In the genomic region with DNA sequence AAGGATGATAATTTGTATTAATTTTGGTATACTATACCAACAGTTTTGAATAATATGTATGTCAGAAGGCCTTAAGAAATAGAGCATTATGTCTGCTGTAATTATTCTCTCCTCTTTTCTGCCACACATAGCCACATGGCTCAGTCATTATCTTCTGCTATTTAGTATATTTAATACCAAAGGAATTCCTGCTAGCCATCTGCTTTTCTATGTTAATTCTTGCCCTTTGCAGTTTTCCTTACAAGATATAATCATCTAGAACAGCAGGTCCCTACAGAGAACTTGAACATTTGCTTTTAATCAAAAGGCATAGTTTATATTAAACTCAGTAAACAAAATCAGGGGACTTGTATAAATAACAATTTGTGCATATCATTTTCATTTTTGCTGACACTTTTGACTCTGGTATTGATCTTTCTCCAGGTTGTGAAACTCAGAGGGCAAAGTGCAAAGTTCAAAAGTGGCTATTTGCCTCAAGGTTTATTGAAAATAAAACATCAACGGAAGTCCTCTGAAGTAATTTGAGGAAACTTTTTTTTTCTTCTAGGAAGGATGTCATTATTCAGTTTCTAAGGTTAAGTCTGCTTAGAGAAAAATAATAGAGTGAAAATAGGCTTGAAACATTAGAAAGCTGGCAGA, we compare ENCODE assay signal across 14 cellular contexts.
"Had no signal": no experiment of that assay in that cellular context is flagged by ENCODE, and none has a peak within 500 bp of the region (broad histone marks: within the 10 kb centered on the region; RNA-seq: fewer than 3 reads in every experiment).

No MANE protein-coding gene starts in this region.

- H3K4me1 ChIP-seq: sigmoid colon had no signal

- H3K4me3 ChIP-seq: sigmoid colon had no signal

- H3K9me3 Mint-ChIP-seq: activated naive CD8-positive, alpha-beta T cell treated with anti-CD3 and anti-CD28 coated beads, Interleukin-2, amount 50 U/mL, for 24 hours had no signal

- H3K36me3 ChIP-seq: sigmoid colon had no signal

- H3K27ac Mint-ChIP-seq: activated naive CD4-positive, alpha-beta T cell treated with anti-CD3 and anti-CD28 coated beads for 36 hours; activated naive CD8-positive, alpha-beta T cell treated with anti-CD3 and anti-CD28 coated beads, Interleukin-2, amount 50 U/mL, for 24 hours; activated T-helper 17 cell treated with anti-CD3 and anti-CD28 coated beads, Interleukin-2, amount 50 U/mL, for 72 hours; stimulated activated effector memory CD8-positive, alpha-beta T cell treated with anti-CD3 and anti-CD28 coated beads, Interleukin-12 subunit alpha, Interleukin-12 subunit beta, amount 100 ng/mL, for 72 hours had no signal

- H3K36me3 Mint-ChIP-seq: stimulated activated effector memory CD8-positive, alpha-beta T cell treated with anti-CD3 and anti-CD28 coated beads, Interleukin-12 subunit alpha, Interleukin-12 subunit beta, amount 100 ng/mL, for 72 hours had no signal

- H3K4me3 Mint-ChIP-seq: activated naive CD4-positive, alpha-beta T cell treated with anti-CD3 and anti-CD28 coated beads for 36 hours; activated naive CD8-positive, alpha-beta T cell treated with anti-CD3 and anti-CD28 coated beads, Interleukin-2, amount 50 U/mL, for 24 hours; activated T-helper 17 cell treated with anti-CD3 and anti-CD28 coated beads, Interleukin-2, amount 50 U/mL, for 72 hours; stimulated activated effector memory CD8-positive, alpha-beta T cell treated with anti-CD3 and anti-CD28 coated beads, Interleukin-12 subunit alpha, Interleukin-12 subunit beta, amount 100 ng/mL, for 72 hours had no signal

- FAIRE-seq: astrocyte had no signal

- H3K9me3 ChIP-seq: sigmoid colon had no signal

- H3K27ac ChIP-seq: sigmoid colon had no signal

- ATAC-seq: activated naive CD8-positive, alpha-beta T cell treated with anti-CD3 and anti-CD28 coated beads, Interleukin-2, amount 50 U/mL, for 24 hours; activated T-helper 17 cell treated with anti-CD3 and anti-CD28 coated beads, Interleukin-2, amount 50 U/mL, for 72 hours; left ventricle myocardium superior; stimulated activated effector memory CD8-positive, alpha-beta T cell treated with anti-CD3 and anti-CD28 coated beads, Interleukin-12 subunit alpha, Interleukin-12 subunit beta, amount 100 ng/mL, for 72 hours had no signal

- H3K4me1 Mint-ChIP-seq: activated naive CD8-positive, alpha-beta T cell treated with anti-CD3 and anti-CD28 coated beads, Interleukin-2, amount 50 U/mL, for 24 hours; activated T-helper 17 cell treated with anti-CD3 and anti-CD28 coated beads, Interleukin-2, amount 50 U/mL, for 72 hours; stimulated activated effector memory CD8-positive, alpha-beta T cell treated with anti-CD3 and anti-CD28 coated beads, Interleukin-12 subunit alpha, Interleukin-12 subunit beta, amount 100 ng/mL, for 72 hours had no signal

- H3K27me3 Mint-ChIP-seq: activated naive CD8-positive, alpha-beta T cell treated with anti-CD3 and anti-CD28 coated beads, Interleukin-2, amount 50 U/mL, for 24 hours; activated T-helper 17 cell treated with anti-CD3 and anti-CD28 coated beads, Interleukin-2, amount 50 U/mL, for 72 hours had no signal

- H3K27me3 ChIP-seq: sigmoid colon had no signal

- DNase-seq: activated CD4-positive, alpha-beta T cell treated with anti-CD3 and anti-CD28 coated beads for 1 hour; activated CD4-positive, alpha-beta T cell treated with anti-CD3 and anti-CD28 coated beads, Interleukin-2, amount 50 U/mL, for 4 hours; activated naive CD4-positive, alpha-beta T cell treated with anti-CD3 and anti-CD28 coated beads for 36 hours; activated naive CD8-positive, alpha-beta T cell treated with anti-CD3 and anti-CD28 coated beads, Interleukin-2, amount 50 U/mL, for 24 hours; dermis blood vessel endothelial cell; hypothalamus; left ventricle myocardium superior; mesenchymal stem cell; sigmoid colon; stimulated activated CD4-positive, alpha-beta T cell treated with anti-CD3 and anti-CD28 coated beads, Interleukin-12 subunit alpha, Interleukin-12 subunit beta, amount 100 ng/mL, for 4 hours; stimulated activated CD4-positive, alpha-beta T cell treated with anti-CD3 and anti-CD28 coated beads, Interleukin-2, amount 100 ng/mL, for 24 hours had no signal
